In genomic region chr16:31108794-31109558, GRCh38 we compare ENCODE assay signal across 8 cellular contexts. TPM values are rescaled to one million over a fixed set of nuclear protein-coding genes. Genes with fewer than 3 reads are reported as not detected.
DNase-seq lines count a peak whose midpoint lies in the region; TF ChIP-seq lines count a peak whose summit lies in the region.

No MANE protein-coding gene starts in this region.

- no peaks in the 10 kb centered on the region for H4K20me1 ChIP-seq in SU-DHL-6 (ENCODE audit: low read depth, low read length)

- H3K9me3 ChIP-seq in SU-DHL-6 (ENCODE audit: insufficient read depth, low read length): no peaks in the 10 kb centered on the region

- peaks cover 3% of the 10 kb centered on the region for H3K4me1 ChIP-seq in rectal smooth muscle tissue (ENCODE audit: control insufficient read depth, insufficient read depth, low read length)

- peak overlapping the region; percentile 74 for H2AFZ ChIP-seq in SU-DHL-6 (ENCODE audit: low read depth, low read length, severe bottlenecking)

- 0 out of 2 replicates have a peak, but pooled peaks cover 16% of the 10 kb centered on the region for H3F3A ChIP-seq in SU-DHL-6 (ENCODE audit: insufficient read depth)

- H3K27ac ChIP-seq in SU-DHL-6 (ENCODE audit: low read depth, low read length) (no peak overlapping the region), rectal smooth muscle tissue (ENCODE audit: low read depth, low read length) (no peak overlapping the region)

- H3K27me3 ChIP-seq in SU-DHL-6 (ENCODE audit: low read length) (no peaks in the 10 kb centered on the region), rectal smooth muscle tissue (ENCODE audit: control insufficient read depth, insufficient read depth, low read length) (no peaks in the 10 kb centered on the region)

- 0 out of 2 replicates have a peak, but pooled peaks cover 7% of the 10 kb centered on the region for H3K79me2 ChIP-seq in SU-DHL-6 (ENCODE audit: insufficient read depth, low read length)

- H3K36me3 ChIP-seq in SU-DHL-6 (ENCODE audit: low read length) (no peaks in the 10 kb centered on the region), rectal smooth muscle tissue (ENCODE audit: control insufficient read depth, insufficient read depth, low read length) (peaks cover 27% of the 10 kb centered on the region)

- no peaks in the 10 kb centered on the region for H3K9me2 ChIP-seq in SU-DHL-6 (replicated peaks; ENCODE audit: insufficient read depth, low read length)

- H3K9ac ChIP-seq in SU-DHL-6 (ENCODE audit: low read length) (peak overlapping the region; percentile 86), rectal smooth muscle tissue (ENCODE audit: low read length) (peak overlapping the region; percentile 77)

- H3K4me3 ChIP-seq in SU-DHL-6 (ENCODE audit: insufficient read depth, low read length, poor library complexity, severe bottlenecking) (peak overlapping the region; percentile 74), fibroblast of the aortic adventitia (ENCODE audit: low read depth, low read length) (peak overlapping the region; percentile 90), rectal smooth muscle tissue (ENCODE audit: low read length) (peak overlapping the region; percentile 82)

- DNase-seq in GM13976 (ENCODE audit: low spot score): peak; percentile 30
- no peak for DNase-seq in fibroblast of the aortic adventitia (ENCODE audit: low read depth)
- no peak for DNase-seq in NCI-H226
- DNase-seq in NCI-H1417 (lab: John Stamatoyannopoulos, UW): no peak
- DNase-seq in stimulated activated CD4-positive, alpha-beta T cell treated with anti-CD3 and anti-CD28 coated beads, Interleukin-2, amount 100 ng/mL, for 48 hours: no peak
- DNase-seq in retina: no peak

- TF ChIP-seq CTCF in GM13976 (IDR thresholded peaks at IDR 0.05; ENCODE audit: borderline replicate concordance, control extremely low read depth, extremely low read depth, insufficient read depth, missing control alignments) (no peak), SU-DHL-6 (IDR thresholded peaks at IDR 0.05; ENCODE audit: insufficient read depth, low read length, poor library complexity, severe bottlenecking) (no peak), fibroblast of the aortic adventitia (IDR thresholded peaks at IDR 0.05; ENCODE audit: insufficient read depth, low read length) (no peak)

- peak overlapping the region; percentile 98 for H3K4me2 ChIP-seq in SU-DHL-6 (ENCODE audit: low read depth, low read length, poor library complexity, severe bottlenecking)

- in situ Hi-C loops in GM13976 (cut with MboI; ENCODE audit: low sequenced_read_pairs, unreplicated experiment): no loop called here

RNA-seq across cellular contexts. Expression of gene BCKDK, which starts 0.8 kb away (rescaled TPM):
- total RNA-seq in fibroblast of the aortic adventitia (ENCODE audit: low replicate concordance): 16.9 and 39.5 TPM in 2 replicates

RNA-seq across cellular contexts. Expression of gene KAT8, which starts 8.5 kb away (rescaled TPM):
- total RNA-seq in fibroblast of the aortic adventitia (ENCODE audit: low replicate concordance): 25.1 and 31.5 TPM in 2 replicates

RNA-seq across cellular contexts. Expression of gene VKORC1, which starts 14.4 kb away (rescaled TPM):
- 56.3 and 146 TPM in 2 replicates for total RNA-seq in fibroblast of the aortic adventitia (ENCODE audit: low replicate concordance)

RNA-seq across cellular contexts. Expression of gene PRSS53, which starts 20.2 kb away (rescaled TPM):
- total RNA-seq in fibroblast of the aortic adventitia (ENCODE audit: low replicate concordance): 1.6 and 2.8 TPM in 2 replicates

RNA-seq across cellular contexts. Expression of gene PRSS8, which starts 26.6 kb away (rescaled TPM):
- not detected in 2 replicates for total RNA-seq in fibroblast of the aortic adventitia (ENCODE audit: low replicate concordance)
